Comparison of ENCODE assay signal across 13 cellular contexts in genomic region chr4:70895405-70895804, GRCh38. TPM values are rescaled to one million over a fixed set of nuclear protein-coding genes. Genes with fewer than 3 reads are reported as not detected.
DNase-seq lines count a peak whose midpoint lies in the region; ATAC-seq and TF ChIP-seq lines count a peak whose summit lies in the region.
"Had no signal": no experiment of that assay in that cellular context is flagged by ENCODE, and none has a peak within 500 bp of the region (broad histone marks: within the 10 kb centered on the region; RNA-seq: fewer than 3 reads in every experiment).

No MANE protein-coding gene starts in this region.

- H3K36me3 Mint-ChIP-seq in CD4-positive, alpha-beta T cell (ENCODE audit: low read depth): no peaks in the 10 kb centered on the region
- H3K36me3 Mint-ChIP-seq in activated CD4-positive, alpha-beta T cell treated with anti-CD3 and anti-CD28 coated beads for 36 hours (ENCODE audit: low read depth): no peaks in the 10 kb centered on the region
- no peaks in the 10 kb centered on the region for H3K36me3 Mint-ChIP-seq in activated naive CD4-positive, alpha-beta T cell treated with anti-CD3 and anti-CD28 coated beads, Interleukin-2, amount 50 U/mL, for 72 hours

- H3K36me3 ChIP-seq in thyroid gland: no peaks in the 10 kb centered on the region
- H3K36me3 ChIP-seq: thoracic aorta had no signal

- TF ChIP-seq POLR2A in thyroid gland (IDR thresholded peaks at IDR 0.05): no peak

- H3K4me3 Mint-ChIP-seq in CD4-positive, alpha-beta T cell: no peak overlapping the region
- H3K4me3 Mint-ChIP-seq in activated CD4-positive, alpha-beta T cell treated with anti-CD3 and anti-CD28 coated beads for 36 hours: no peak overlapping the region

- CTCF ChIA-PET in CD4-positive, alpha-beta T cell (lab: Charles Lee): no interaction called here
- CTCF ChIA-PET in activated CD4-positive, alpha-beta T cell treated with anti-CD3 and anti-CD28 coated beads for 36 hours (lab: Charles Lee): no interaction called here

- H3K4me3 ChIP-seq in thyroid gland (replicated peaks in 1 of 3): no peak overlapping the region
- H3K4me3 ChIP-seq: A549, thoracic aorta had no signal

- no peak for ATAC-seq in CD4-positive, alpha-beta T cell (ENCODE audit: poor library complexity)
- no peak for ATAC-seq in activated CD4-positive, alpha-beta T cell treated with anti-CD3 and anti-CD28 coated beads for 36 hours
- no peak for ATAC-seq in activated naive CD4-positive, alpha-beta T cell treated with anti-CD3 and anti-CD28 coated beads, Interleukin-2, amount 50 U/mL, for 72 hours

- no peaks in the 10 kb centered on the region for H3K27me3 Mint-ChIP-seq in CD4-positive, alpha-beta T cell
- no peaks in the 10 kb centered on the region for H3K27me3 Mint-ChIP-seq in activated CD4-positive, alpha-beta T cell treated with anti-CD3 and anti-CD28 coated beads for 36 hours

- H3K4me1 Mint-ChIP-seq in CD4-positive, alpha-beta T cell (ENCODE audit: low read depth): no peaks in the 10 kb centered on the region
- H3K4me1 Mint-ChIP-seq in activated CD4-positive, alpha-beta T cell treated with anti-CD3 and anti-CD28 coated beads for 36 hours: no peaks in the 10 kb centered on the region

- peaks cover 3 to 8% of the 10 kb centered on the region in 2 donors for H3K4me1 ChIP-seq in thyroid gland
- H3K4me1 ChIP-seq: A549 had no signal

- DNase-seq in NCI-H2196 (lab: John Stamatoyannopoulos, UW; ENCODE audit: unreplicated experiment) (peak; percentile 3), NCI-H2196 treated with DMSO at 0.1 percent for 48 hours (lab: John Stamatoyannopoulos, UW; ENCODE audit: unreplicated experiment) (no peak), hepatic stellate cell (ENCODE audit: low spot score) (peak; percentile 62), thyroid gland (peak; percentile 29 to 37)
- DNase-seq in CD4-positive, alpha-beta T cell: no peak
- no peak for DNase-seq in activated CD4-positive, alpha-beta T cell treated with anti-CD3 and anti-CD28 coated beads for 36 hours
- DNase-seq in activated naive CD4-positive, alpha-beta T cell treated with anti-CD3 and anti-CD28 coated beads, Interleukin-2, amount 50 U/mL, for 72 hours (ENCODE audit: low spot score in 2 of 2): no peak
- DNase-seq: Karpas-422; NCI-H774; stimulated activated CD4-positive, alpha-beta T cell treated with anti-CD3 and anti-CD28 coated beads, Interleukin-2, amount 100 ng/mL, for 48 hours had no signal

- no peaks in the 10 kb centered on the region for H3K27me3 ChIP-seq in thyroid gland
- H3K27me3 ChIP-seq in CD4-positive, alpha-beta T cell (ENCODE audit: control insufficient read depth, insufficient read depth, low read length): no peaks in the 10 kb centered on the region

- POLR2A ChIA-PET in CD4-positive, alpha-beta T cell (lab: Charles Lee): no interaction called here
- POLR2A ChIA-PET in activated CD4-positive, alpha-beta T cell treated with anti-CD3 and anti-CD28 coated beads for 36 hours (lab: Charles Lee): no interaction called here

- no peak overlapping the region for H3K27ac Mint-ChIP-seq in CD4-positive, alpha-beta T cell
- H3K27ac Mint-ChIP-seq in activated CD4-positive, alpha-beta T cell treated with anti-CD3 and anti-CD28 coated beads for 36 hours: no peak overlapping the region
- no peak overlapping the region for H3K27ac Mint-ChIP-seq in activated naive CD4-positive, alpha-beta T cell treated with anti-CD3 and anti-CD28 coated beads, Interleukin-2, amount 50 U/mL, for 72 hours

- H3K9me3 Mint-ChIP-seq in CD4-positive, alpha-beta T cell: no peaks in the 10 kb centered on the region
- no peaks in the 10 kb centered on the region for H3K9me3 Mint-ChIP-seq in activated CD4-positive, alpha-beta T cell treated with anti-CD3 and anti-CD28 coated beads for 36 hours (ENCODE audit: low read depth)
- no peaks in the 10 kb centered on the region for H3K9me3 Mint-ChIP-seq in activated naive CD4-positive, alpha-beta T cell treated with anti-CD3 and anti-CD28 coated beads, Interleukin-2, amount 50 U/mL, for 72 hours

- TF ChIP-seq CTCF in thyroid gland (IDR thresholded peaks at IDR 0.05): no peak
- no peak for TF ChIP-seq CTCF in CD4-positive, alpha-beta T cell (IDR thresholded peaks at IDR 0.05)

- H3K9me3 ChIP-seq in thyroid gland: no peaks in the 10 kb centered on the region
- H3K9me3 ChIP-seq in CD4-positive, alpha-beta T cell (ENCODE audit: control insufficient read depth, low read length): no peaks in the 10 kb centered on the region
- H3K9me3 ChIP-seq: A549, thoracic aorta had no signal

- intact Hi-C loops in thyroid gland (cut with DNase I): no loop called here
- intact Hi-C loops in CD4-positive, alpha-beta T cell (cut with DNase I, micrococcal nuclease): no loop called here
- intact Hi-C loops in activated CD4-positive, alpha-beta T cell treated with anti-CD3 and anti-CD28 coated beads for 36 hours (cut with DNase I, micrococcal nuclease): no loop called here

- 34 to 45% methylated on average over 2 of the region's 2 CpGs for WGBS in thyroid gland, 2 donors

- peak overlapping the region; percentile 4 for H3K27ac ChIP-seq in angular gyrus (ENCODE audit: low read depth, low read length)
- no peak overlapping the region for H3K27ac ChIP-seq in thyroid gland
- H3K27ac ChIP-seq in CD4-positive, alpha-beta T cell (ENCODE audit: low read depth, low read length): no peak overlapping the region
- H3K27ac ChIP-seq: A549, thoracic aorta had no signal

RNA-seq across cellular contexts. Expression of gene MOB1B, which starts 6.8 kb away (rescaled TPM):
- 10 to 100 TPM; 24.1 to 33.9 (median 29.6) TPM for total RNA-seq in thyroid gland
- total RNA-seq in CD4-positive, alpha-beta T cell: 10 to 100 TPM; 13.1 to 13.4 TPM
- total RNA-seq in activated CD4-positive, alpha-beta T cell treated with anti-CD3 and anti-CD28 coated beads for 36 hours: 10 to 100 TPM; 18.5 to 21.9 TPM
- total RNA-seq in activated naive CD4-positive, alpha-beta T cell treated with anti-CD3 and anti-CD28 coated beads, Interleukin-2, amount 50 U/mL, for 72 hours: 10 to 100 TPM; 15.7 to 29.2 TPM

RNA-seq across cellular contexts. Expression of gene GRSF1, which starts 55.7 kb away (rescaled TPM):
- 10 to 100 TPM; 59.7 to 69.6 (median 67.0) TPM for total RNA-seq in thyroid gland
- total RNA-seq in CD4-positive, alpha-beta T cell: 10 to 100 TPM; 32.7 to 34.1 TPM
- 100 to 1,000 TPM in 1 of 2 experiments, 10 to 100 TPM in 1; 96.8 to 115 TPM for total RNA-seq in activated CD4-positive, alpha-beta T cell treated with anti-CD3 and anti-CD28 coated beads for 36 hours
- 10 to 100 TPM; 85.9 to 91.0 TPM for total RNA-seq in activated naive CD4-positive, alpha-beta T cell treated with anti-CD3 and anti-CD28 coated beads, Interleukin-2, amount 50 U/mL, for 72 hours

Comparison
In these comparisons a context has a peak if more than half of its experiments do, and no peak if none do; other contexts are left out.
1. DNase-seq: peak in NCI-H2196 (single experiment), hepatic stellate cell (single experiment) and thyroid gland (2 of 2); none in NCI-H2196 treated with DMSO at 0.1 percent for 48 hours (single experiment), CD4-positive, alpha-beta T cell (0 of 10), activated CD4-positive, alpha-beta T cell treated with anti-CD3 and anti-CD28 coated beads for 36 hours (single experiment) and activated naive CD4-positive, alpha-beta T cell treated with anti-CD3 and anti-CD28 coated beads, Interleukin-2, amount 50 U/mL, for 72 hours (0 of 2).